In the genomic region with DNA sequence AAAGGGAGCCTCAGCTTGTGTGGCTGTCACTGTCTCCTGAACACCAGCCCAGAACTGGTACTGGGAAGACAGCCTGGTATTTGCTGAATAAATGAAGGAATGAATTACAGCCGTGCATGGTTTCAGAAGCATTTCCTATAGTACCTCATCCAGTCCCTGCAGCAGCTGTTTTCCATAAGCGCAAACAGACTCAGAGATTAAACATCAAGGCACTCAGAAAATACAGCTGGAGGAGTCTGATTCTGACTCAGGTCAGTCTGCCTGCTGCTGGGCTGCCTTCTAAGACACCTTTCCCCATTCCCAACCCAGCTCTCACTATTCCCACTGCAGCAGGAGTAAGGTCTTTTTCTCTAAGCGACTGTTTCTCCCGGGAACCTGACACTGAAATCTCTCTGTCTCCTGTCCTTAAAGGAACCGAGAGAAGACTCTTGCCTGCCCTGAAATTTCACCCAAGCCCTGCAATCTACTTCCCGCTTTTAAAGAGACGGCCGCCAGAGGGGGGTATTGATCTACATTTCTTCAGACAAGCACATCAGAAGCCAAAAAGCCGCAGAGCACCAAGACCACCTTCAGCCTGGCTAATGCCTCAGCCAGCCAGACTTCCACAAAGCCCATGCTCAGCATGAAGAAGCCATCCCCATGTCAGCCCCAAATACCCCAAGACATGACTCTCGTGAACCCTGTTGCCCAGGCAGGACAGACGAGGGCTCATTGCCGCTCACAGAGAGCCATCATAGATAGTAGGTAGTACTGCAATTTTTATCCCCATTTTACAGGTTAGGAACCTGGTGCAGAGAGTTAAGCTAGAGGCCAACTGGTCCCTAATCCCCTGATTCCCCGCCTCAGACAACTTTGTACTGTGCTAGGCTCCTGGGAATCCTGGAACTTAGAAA, we compare ENCODE assay signal across 8 cellular contexts. TPM values are rescaled to one million over a fixed set of nuclear protein-coding genes. Genes with fewer than 3 reads are reported as not detected.
DNase-seq lines count a peak whose midpoint lies in the region; ATAC-seq, FAIRE-seq and TF ChIP-seq lines count a peak whose summit lies in the region.

No MANE protein-coding gene starts in this region.

- H3K27ac ChIP-seq in GM23338 (ENCODE audit: low read depth): no peak overlapping the region
- no peak overlapping the region for H3K27ac ChIP-seq in kidney (ENCODE audit: low read depth in 2 of 2, low read length in 2 of 2)

- H3K36me3 Mint-ChIP-seq in GM23338 (ENCODE audit: low read depth) (no peaks in the 10 kb centered on the region; the same call in 2 of the 3 replicates), WTC11 (peaks cover 5% of the 10 kb centered on the region)

- no peaks in the 10 kb centered on the region for H3F3A ChIP-seq in GM23338 (replicated peaks; ENCODE audit: low read depth)

- TF ChIP-seq CTCF in GM23338 (conservative IDR thresholded peaks at IDR 0.05; ENCODE audit: low read depth in 2 of 2) (peak; percentile 79 to 83), WTC11 (IDR thresholded peaks at IDR 0.05) (peak; percentile 68), cardiac fibroblast (IDR thresholded peaks at IDR 0.05; ENCODE audit: low read depth, low read length) (peak; percentile 62), kidney (IDR thresholded peaks at IDR 0.05; ENCODE audit: borderline replicate concordance, extremely low read depth, insufficient read depth) (peak; percentile 66)

- CTCF ChIA-PET in WTC11 (lab: Charles Lee): interaction anchor here (0.6 to 4.0 kb wide), 18 partner anchors 8 to 308 kb away, joined by 3 to 60 read pairs (median 4); no protein-coding TSS in a partner anchor

- H3K4me1 ChIP-seq in GM23338 (ENCODE audit: insufficient read depth) (no peaks in the 10 kb centered on the region), kidney (ENCODE audit: control insufficient read depth in 1 of 2, insufficient read depth in 1 of 2, low read depth in 1 of 2, low read length in 2 of 2) (no peaks in the 10 kb centered on the region)

- peak; percentile 89 for ATAC-seq in GM23338
- peak; percentile 89 for ATAC-seq in WTC11
- no peak for ATAC-seq in GM18498 (IDR thresholded peaks at IDR 0.05; ENCODE audit: unreplicated experiment)

- H3K9me3 ChIP-seq in kidney (ENCODE audit: control insufficient read depth in 1 of 2, low read length in 2 of 2): no peaks in the 10 kb centered on the region

- H3K79me2 ChIP-seq in GM23338 (replicated peaks; ENCODE audit: insufficient read depth): no peaks in the 10 kb centered on the region

- FAIRE-seq in kidney (lab: Jason Lieb, UNC): no peak

- no peak overlapping the region for H3K27ac Mint-ChIP-seq in GM23338
- no peak overlapping the region for H3K27ac Mint-ChIP-seq in WTC11

- H3K4me1 Mint-ChIP-seq in GM23338 (peaks cover 16% of the 10 kb centered on the region), WTC11 (peaks cover 8% of the 10 kb centered on the region)

- H3K9me3 Mint-ChIP-seq in GM23338: peaks cover 4% of the 10 kb centered on the region; the same call in 2 of the 3 replicates
- peaks cover 7% of the 10 kb centered on the region for H3K9me3 Mint-ChIP-seq in WTC11

- no peak overlapping the region for H3K4me2 ChIP-seq in GM23338

- H3K36me3 ChIP-seq in GM23338 (ENCODE audit: insufficient read depth) (no peaks in the 10 kb centered on the region), kidney (ENCODE audit: control insufficient read depth in 1 of 2, insufficient read depth in 2 of 2, low read length in 2 of 2) (no peaks in the 10 kb centered on the region)

- no peak overlapping the region for H3K9ac ChIP-seq in kidney (ENCODE audit: low read length in 2 of 2)

- POLR2A ChIA-PET in WTC11 (lab: Charles Lee): no interaction called here

- DNase-seq in COLO668 (lab: John Stamatoyannopoulos, UW; ENCODE audit: unreplicated experiment) (peak; percentile 31), GM23338 (ENCODE audit: low spot score) (peak; percentile 95), NCI-H2171 (lab: John Stamatoyannopoulos, UW) (peak; percentile 36), WTC11 (ENCODE audit: low spot score) (peak; percentile 90), cardiac fibroblast (ENCODE audit: low read depth in 2 of 2) (peak; percentile 88 to 89), kidney (no peak)
- peak; percentile 51 to 53 for DNase-seq in stimulated activated CD4-positive, alpha-beta T cell treated with anti-CD3 and anti-CD28 coated beads, Interleukin-1b, Interleukin-23, amount 100 ng/mL, for 4 hours (ENCODE audit: low read depth in 2 of 2)

- H3K4me3 ChIP-seq in GM23338 (no peak overlapping the region), cardiac fibroblast (replicated peaks in 1 of 2; ENCODE audit: low read depth in 2 of 2, low read length in 2 of 2) (no peak overlapping the region), kidney (ENCODE audit: low read length in 2 of 2) (no peak overlapping the region)

- no peak overlapping the region for H2AFZ ChIP-seq in GM23338

- H3K27me3 ChIP-seq in GM23338 (ENCODE audit: insufficient read depth): no peaks in the 10 kb centered on the region

- no peaks in the 10 kb centered on the region for H4K20me1 ChIP-seq in GM23338 (replicated peaks; ENCODE audit: insufficient read depth)

- no peaks in the 10 kb centered on the region for H3K9me2 ChIP-seq in GM23338 (ENCODE audit: insufficient read depth)

- intact Hi-C loops in kidney (cut with DNase I): loop anchor here (10.0 kb wide), 1 partner anchor 85 kb away; no protein-coding TSS in a partner anchor

- H3K4me3 Mint-ChIP-seq in GM23338 (no peak overlapping the region), WTC11 (no peak overlapping the region)

- peaks cover 13% of the 10 kb centered on the region for H3K27me3 Mint-ChIP-seq in GM23338 (ENCODE audit: insufficient read depth, low read depth, poor library complexity)
- peaks cover 5% of the 10 kb centered on the region; the same call in 1 of the 2 replicates for H3K27me3 Mint-ChIP-seq in WTC11 (ENCODE audit: low read depth)

TF ChIP-seq in GM23338, 12 proteins besides CTCF, POLR2A, EP300 and RAD21 (continues in another document):
- no peak for TF ChIP-seq ZNF114 (CRISPR knock-in tag; IDR thresholded peaks at IDR 0.05)

TF ChIP-seq in WTC11, 78 proteins besides CTCF, POLR2A, EP300 and RAD21:
- TF ChIP-seq ESRRA (CRISPR knock-in tag; IDR thresholded peaks at IDR 0.05; ENCODE audit: borderline replicate concordance) (no peak), CREM (CRISPR knock-in tag; IDR thresholded peaks at IDR 0.05) (no peak)
- TF ChIP-seq, protein P1, sequence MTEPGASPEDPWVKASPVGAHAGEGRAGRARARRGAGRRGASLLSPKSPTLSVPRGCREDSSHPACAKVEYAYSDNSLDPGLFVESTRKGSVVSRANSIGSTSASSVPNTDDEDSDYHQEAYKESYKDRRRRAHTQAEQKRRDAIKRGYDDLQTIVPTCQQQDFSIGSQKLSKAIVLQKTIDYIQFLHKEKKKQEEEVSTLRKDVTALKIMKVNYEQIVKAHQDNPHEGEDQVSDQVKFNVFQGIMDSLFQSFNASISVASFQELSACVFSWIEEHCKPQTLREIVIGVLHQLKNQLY (CRISPR knock-in tag; IDR thresholded peaks at IDR 0.05): no peak
- TF ChIP-seq, protein P2, sequence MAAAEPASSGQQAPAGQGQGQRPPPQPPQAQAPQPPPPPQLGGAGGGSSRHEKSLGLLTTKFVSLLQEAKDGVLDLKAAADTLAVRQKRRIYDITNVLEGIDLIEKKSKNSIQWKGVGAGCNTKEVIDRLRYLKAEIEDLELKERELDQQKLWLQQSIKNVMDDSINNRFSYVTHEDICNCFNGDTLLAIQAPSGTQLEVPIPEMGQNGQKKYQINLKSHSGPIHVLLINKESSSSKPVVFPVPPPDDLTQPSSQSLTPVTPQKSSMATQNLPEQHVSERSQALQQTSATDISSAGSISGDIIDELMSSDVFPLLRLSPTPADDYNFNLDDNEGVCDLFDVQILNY (CRISPR knock-in tag; IDR thresholded peaks at IDR 0.05): no peak

RNA-seq across cellular contexts. Expression of a gene that starts 5.4 kb away (rescaled TPM):
- total RNA-seq in GM23338 (2014; rRNA removed; shearing (Covaris generic)): not detected in 2 replicates
- polyA plus RNA-seq in GM23338 (2016; fragmentation: Nextera tagmentation; extraction: Ambion mirVana): not detected in 2 replicates
- not detected in 3 replicates for total RNA-seq in WTC11 (2021)
- total RNA-seq in kidney: 5.1 TPM
- polyA plus RNA-seq in kidney (ENCODE audit: insufficient read depth, low read depth, low replicate concordance): 48.5 TPM
